In the genomic region with DNA sequence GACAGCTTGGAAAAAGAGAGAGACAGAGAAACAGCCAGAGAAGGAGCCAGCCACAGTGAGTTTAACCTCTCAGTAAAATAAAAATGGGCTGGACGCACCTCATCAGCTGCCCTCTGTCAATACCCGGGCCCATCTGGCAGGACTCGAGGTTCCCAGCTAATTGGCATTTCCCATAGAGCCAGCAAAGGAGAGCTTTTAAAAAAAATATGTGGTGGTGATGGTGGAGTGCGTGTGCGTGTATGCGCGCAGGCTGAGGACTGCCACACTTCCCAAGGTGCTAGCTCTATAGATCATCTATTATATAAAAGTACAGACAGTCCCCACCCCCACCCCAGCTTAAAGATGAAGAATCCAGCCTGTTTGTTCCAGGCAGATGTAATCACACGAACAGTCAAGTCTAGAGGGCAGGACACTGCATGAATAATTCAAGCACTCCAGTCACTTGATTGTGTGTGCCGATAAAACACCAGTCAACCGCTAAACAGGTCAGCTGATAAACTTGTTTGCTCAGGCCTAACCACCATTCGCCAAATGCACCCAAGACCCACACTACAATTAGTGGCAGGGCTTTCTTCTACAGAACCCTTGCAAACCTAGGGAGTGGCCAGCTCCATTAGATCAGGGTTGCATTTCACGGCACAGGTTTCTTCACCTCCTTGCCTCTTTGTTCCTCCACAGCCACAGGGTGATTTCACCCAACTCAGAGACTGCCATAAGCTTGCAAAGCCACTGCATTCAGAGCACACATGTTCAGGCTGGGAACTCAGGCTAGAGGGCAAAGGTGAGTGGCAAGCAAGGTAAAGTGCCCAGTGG, we compare ENCODE assay signal across 8 cellular contexts. TPM values are rescaled to one million over a fixed set of nuclear protein-coding genes. Genes with fewer than 3 reads are reported as not detected.
A peak's percentile ranks its signal among the peaks of the same experiment; 100 is the strongest.
DNase-seq lines count a peak whose midpoint lies in the region; ATAC-seq, FAIRE-seq and TF ChIP-seq lines count a peak whose summit lies in the region.

No MANE protein-coding gene starts in this region.

- H3K27ac Mint-ChIP-seq in neural progenitor cell, result no peak overlapping the region

- H3K9me3 ChIP-seq in neural progenitor cell (ENCODE audit: low read depth), result no peaks in the 10 kb centered on the region

- peaks cover 91% of the 10 kb centered on the region for H4K20me1 ChIP-seq in neural progenitor cell (ENCODE audit: low read depth)

- no peaks in the 10 kb centered on the region for H3K9me3 Mint-ChIP-seq in neural progenitor cell

- no peaks in the 10 kb centered on the region for H3K27me3 ChIP-seq in neural progenitor cell

- peaks cover 72% of the 10 kb centered on the region for H3K4me1 ChIP-seq in neural progenitor cell

- no peak overlapping the region for H3K9ac ChIP-seq in neural progenitor cell

- peaks cover 81% of the 10 kb centered on the region for H3K4me1 Mint-ChIP-seq in neural progenitor cell

- H3K4me2 ChIP-seq in neural progenitor cell, result peak overlapping the region; percentile 94

- DNase-seq in ELF-1 (ENCODE audit: low read depth, low spot score), result peak; percentile 82
- peak; percentile 36 to 78 for DNase-seq in NCI-H524 (lab: John Stamatoyannopoulos, UW)
- peak; percentile 58 for DNase-seq in choroid plexus epithelial cell (ENCODE audit: low read depth)
- no peak for DNase-seq in neural progenitor cell (ENCODE audit: low spot score)
- no peak for DNase-seq in NK-92 (lab: John Stamatoyannopoulos, UW; ENCODE audit: unreplicated experiment)
- DNase-seq in GM12892 (ENCODE audit: insufficient read length), result no peak
- DNase-seq in cerebellum (ENCODE audit: low spot score), result no peak

- no peak for FAIRE-seq in GM12892 (lab: Jason Lieb, UNC)

- no peaks in the 10 kb centered on the region for H3K36me3 ChIP-seq in neural progenitor cell

- H3K36me3 Mint-ChIP-seq in neural progenitor cell, result peaks cover 26% of the 10 kb centered on the region

- H3F3A ChIP-seq in neural progenitor cell (ENCODE audit: low read depth), result no peaks in the 10 kb centered on the region

- peaks cover 100% of the 10 kb centered on the region for H3K79me2 ChIP-seq in neural progenitor cell (ENCODE audit: low read depth)

- no peak overlapping the region for H2AFZ ChIP-seq in neural progenitor cell (replicated peaks)

- no peak for ATAC-seq in GM18858 (IDR thresholded peaks at IDR 0.05; ENCODE audit: unreplicated experiment)

- no peak overlapping the region for H3K27ac ChIP-seq in neural progenitor cell

- H3K27me3 Mint-ChIP-seq in neural progenitor cell (ENCODE audit: insufficient read depth, low read depth), result peaks cover 5% of the 10 kb centered on the region

- H3K4me3 ChIP-seq in choroid plexus epithelial cell (ENCODE audit: low read depth, low read length) (no peak overlapping the region), neural progenitor cell (no peak overlapping the region)

- TF ChIP-seq POLR2A in GM12892 (IDR thresholded peaks at IDR 0.05; ENCODE audit: low read depth, low read length), result no peak

- H3K4me3 Mint-ChIP-seq in neural progenitor cell, result peak overlapping the region; percentile 60

- TF ChIP-seq CTCF in choroid plexus epithelial cell (conservative IDR thresholded peaks at IDR 0.05; ENCODE audit: low read depth, low read length) (no peak), neural progenitor cell (IDR thresholded peaks at IDR 0.05) (no peak)

RNA-seq across cellular contexts. Expression of gene TLE3, which starts 5.9 kb away (rescaled TPM):
- total RNA-seq in neural progenitor cell (ENCODE audit: low replicate concordance) (22.1 and 78.5 TPM in 2 replicates), cerebellum (59.3 TPM)
- 12.9 TPM for polyA plus RNA-seq in GM12892 (2012; ENCODE audit: missing spikeins)

Comparison
In these comparisons a context has a peak if more than half of its experiments do, and no peak if none do; other contexts are left out.
1. DNase-seq: peak in ELF-1 (single experiment), NCI-H524 (2 of 2) and choroid plexus epithelial cell (single experiment); none in neural progenitor cell (single experiment), NK-92 (single experiment), GM12892 (single experiment) and cerebellum (single experiment).